Comparison of ENCODE assay signal across 8 cellular contexts in genomic region chr2:171999125-171999524, GRCh38. TPM values are rescaled to one million over a fixed set of nuclear protein-coding genes. Genes with fewer than 3 reads are reported as not detected.
DNase-seq lines count a peak whose midpoint lies in the region; ATAC-seq and TF ChIP-seq lines count a peak whose summit lies in the region.

No MANE protein-coding gene starts in this region.

- H3K4me1 ChIP-seq in thoracic aorta (ENCODE audit: control insufficient read depth in 1 of 2, low read depth in 2 of 2) = peaks cover 5 to 12% of the 10 kb centered on the region in 2 donors

- no peak overlapping the region for H3K27ac ChIP-seq in thoracic aorta

- no peak for DNase-seq in BJ (ENCODE audit: low read depth)
- no peak for DNase-seq in HFF-Myc (ENCODE audit: extremely low read depth, low read depth)
- DNase-seq in activated naive CD8-positive, alpha-beta T cell treated with anti-CD3 and anti-CD28 coated beads for 36 hours = no peak
- DNase-seq in kidney epithelial cell (ENCODE audit: low read depth) = no peak
- DNase-seq in thoracic aorta (ENCODE audit: low spot score) = no peak

- peak overlapping the region; percentile 70 for H3K27ac Mint-ChIP-seq in activated naive CD8-positive, alpha-beta T cell treated with anti-CD3 and anti-CD28 coated beads for 36 hours

- POLR2A ChIA-PET in BJ (lab: Charles Lee) = no interaction called here

- no peaks in the 10 kb centered on the region for H3K27me3 ChIP-seq in BJ (ENCODE audit: control insufficient read depth, insufficient read depth, low read length)
- no peaks in the 10 kb centered on the region for H3K27me3 ChIP-seq in kidney epithelial cell (ENCODE audit: control insufficient read depth, insufficient read depth, low read length)
- H3K27me3 ChIP-seq in thoracic aorta (replicated peaks; ENCODE audit: insufficient read depth) = no peaks in the 10 kb centered on the region

- H3K9me3 ChIP-seq in thoracic aorta = no peaks in the 10 kb centered on the region

- peaks cover 14% of the 10 kb centered on the region for H3K36me3 Mint-ChIP-seq in activated naive CD8-positive, alpha-beta T cell treated with anti-CD3 and anti-CD28 coated beads for 36 hours

- no peak for TF ChIP-seq CTCF in BJ (IDR thresholded peaks at IDR 0.05; ENCODE audit: insufficient read depth, low read depth, low read length)
- no peak for TF ChIP-seq CTCF in HFF-Myc (IDR thresholded peaks at IDR 0.05; ENCODE audit: low read depth, low read length, missing control alignments)
- TF ChIP-seq CTCF in kidney epithelial cell (IDR thresholded peaks at IDR 0.05; ENCODE audit: insufficient read depth, low read length, poor library complexity, severe bottlenecking) = no peak
- no peak for TF ChIP-seq CTCF in thoracic aorta (IDR thresholded peaks at IDR 0.05)

- peaks cover 9% of the 10 kb centered on the region for H3K27me3 Mint-ChIP-seq in activated naive CD8-positive, alpha-beta T cell treated with anti-CD3 and anti-CD28 coated beads for 36 hours

- ATAC-seq in thoracic aorta (ENCODE audit: insufficient number of reproducible peaks, low FRiP score, low read depth) (no peak), GM21360 (IDR thresholded peaks at IDR 0.05; ENCODE audit: unreplicated experiment) (no peak), GM18868 (IDR thresholded peaks at IDR 0.05; ENCODE audit: unreplicated experiment) (no peak), GM18519 (IDR thresholded peaks at IDR 0.05; ENCODE audit: low FRiP score, unreplicated experiment) (no peak)

- H3K4me3 ChIP-seq in BJ (ENCODE audit: low read depth, low read length) (peak overlapping the region; percentile 98), HFF-Myc (replicated peaks; ENCODE audit: low read depth, low read length) (peak overlapping the region; percentile 66), kidney epithelial cell (ENCODE audit: low read depth, low read length) (peak overlapping the region; percentile 78), thoracic aorta (peak overlapping the region; percentile 73)

- peaks cover 30% of the 10 kb centered on the region for H3K4me1 Mint-ChIP-seq in activated naive CD8-positive, alpha-beta T cell treated with anti-CD3 and anti-CD28 coated beads for 36 hours

- peak overlapping the region; percentile 82 for H3K4me3 Mint-ChIP-seq in activated naive CD8-positive, alpha-beta T cell treated with anti-CD3 and anti-CD28 coated beads for 36 hours

- H3K36me3 ChIP-seq in BJ (ENCODE audit: control insufficient read depth, insufficient read depth, low read length) (no peaks in the 10 kb centered on the region), kidney epithelial cell (ENCODE audit: control insufficient read depth, insufficient read depth, low read length) (no peaks in the 10 kb centered on the region), thoracic aorta (no peaks in the 10 kb centered on the region)

- CTCF ChIA-PET in BJ (lab: Yijun Ruan, JAX) = interaction anchor here (0.7 kb wide), 1 partner anchor 26 kb away, joined by 3 read pairs; no protein-coding TSS in a partner anchor

- H3K9me3 Mint-ChIP-seq in activated naive CD8-positive, alpha-beta T cell treated with anti-CD3 and anti-CD28 coated beads for 36 hours = no peaks in the 10 kb centered on the region

RNA-seq across cellular contexts. Expression of gene METAP1D, which starts 0.6 kb away (rescaled TPM):
- polyA plus RNA-seq in BJ (2011; rRNA removed) = 4.8 and 6.2 TPM in 2 replicates
- 2.7 and 3.2 TPM in 2 replicates for polyA minus RNA-seq in BJ (2011; rRNA and poly(A)+ RNA removed)
- total RNA-seq in activated naive CD8-positive, alpha-beta T cell treated with anti-CD3 and anti-CD28 coated beads for 36 hours = 1 to 10 TPM; 5.2 to 6.0 TPM
- total RNA-seq in kidney epithelial cell (6.3 and 8.5 TPM in 2 replicates), thoracic aorta (10 to 100 TPM in 1 of 2 donors, 1 to 10 TPM in 1; 3.2 to 10.8 TPM)
